34 cellular contexts compared by ENCODE assay signal in genomic region chr1:23763040-23763577, GRCh38. TPM values are rescaled to one million over a fixed set of nuclear protein-coding genes. Genes with fewer than 3 reads are reported as not detected.
A peak's percentile ranks its signal among the peaks of the same experiment; 100 is the strongest.
DNase-seq lines count a peak whose midpoint lies in the region; ATAC-seq, FAIRE-seq and TF ChIP-seq lines count a peak whose summit lies in the region.
"Had no signal": no experiment of that assay in that cellular context is flagged by ENCODE, and none has a peak within 500 bp of the region (broad histone marks: within the 10 kb centered on the region; RNA-seq: fewer than 3 reads in every experiment).

No MANE protein-coding gene starts in this region.

- no peaks in the 10 kb centered on the region for H3K27me3 Mint-ChIP-seq in activated naive CD4-positive, alpha-beta T cell treated with anti-CD3 and anti-CD28 coated beads for 36 hours (ENCODE audit: low read depth)
- H3K27me3 Mint-ChIP-seq in activated T-helper 17 cell treated with anti-CD3 and anti-CD28 coated beads, Interleukin-2, amount 50 U/mL, for 72 hours: no peaks in the 10 kb centered on the region
- H3K27me3 Mint-ChIP-seq: activated CD4-positive, alpha-beta memory T cell treated with anti-CD3 and anti-CD28 coated beads for 36 hours; activated naive CD4-positive, alpha-beta T cell treated with anti-CD3 and anti-CD28 coated beads, Interleukin-2, amount 50 U/mL, for 24 hours; CD4-positive, CD25-positive, alpha-beta regulatory T cell had no signal

- CTCF ChIA-PET in K562 (lab: Yijun Ruan, JAX; ENCODE audit: low intra/inter-chr PET ratio): no interaction called here
- CTCF ChIA-PET in activated naive CD4-positive, alpha-beta T cell treated with anti-CD3 and anti-CD28 coated beads for 36 hours (lab: Charles Lee): interaction anchor here (0.7 to 0.9 kb wide), 5 partner anchors 9 to 824 kb away, joined by 3 to 10 read pairs (median 4); no protein-coding TSS in a partner anchor

- no peaks in the 10 kb centered on the region for H3K9me3 ChIP-seq in K562 (replicated peaks; ENCODE audit: control insufficient read depth, insufficient read depth, low read depth, low read length)
- H3K9me3 ChIP-seq in right lobe of liver: no peaks in the 10 kb centered on the region
- H3K9me3 ChIP-seq: breast epithelium, MG63, ovary, testis had no signal

- H3K79me2 ChIP-seq in K562 (ENCODE audit: control insufficient read depth, insufficient read depth, low read length): no peaks in the 10 kb centered on the region

- no peak overlapping the region for H2AFZ ChIP-seq in K562 (ENCODE audit: low read depth, low read length)
- H2AFZ ChIP-seq: hepatocyte had no signal

- no peak overlapping the region for H3K27ac ChIP-seq in K562 (ENCODE audit: extremely low read depth, low read depth, low read length)
- no peak overlapping the region for H3K27ac ChIP-seq in right lobe of liver
- H3K27ac ChIP-seq: breast epithelium, epithelial cell of prostate, hepatocyte, ovary, testis had no signal

- H3K36me3 Mint-ChIP-seq in activated naive CD4-positive, alpha-beta T cell treated with anti-CD3 and anti-CD28 coated beads for 36 hours (ENCODE audit: low read depth): peaks cover 16% of the 10 kb centered on the region
- H3K36me3 Mint-ChIP-seq in activated T-helper 17 cell treated with anti-CD3 and anti-CD28 coated beads, Interleukin-2, amount 50 U/mL, for 72 hours (ENCODE audit: low read depth): peaks cover 62% of the 10 kb centered on the region

- BruUV-seq in K562 (replicated peaks; lab: Mats Ljungman, UMichigan): no TSS peak

- TF ChIP-seq CTCF in K562 (IDR thresholded peaks at IDR 0.05 in 2 of 3, conservative IDR thresholded peaks at IDR 0.05 in 1 of 3; ENCODE audit: insufficient read depth in 2 of 3, low read depth in 1 of 3, low read length in 3 of 3) (no peak), right lobe of liver (IDR thresholded peaks at IDR 0.05) (no peak)

- WGBS in K562 (ENCODE audit: insufficient coverage, low coverage, missing lambda C conversion rate): 90% methylated on average over 7 of the region's 7 CpGs
- 31% methylated on average over 3 of the region's 7 CpGs for WGBS in right lobe of liver (ENCODE audit: insufficient coverage, low coverage, low lambda C conversion rate, missing lambda C conversion rate)

- no peak for TF ChIP-seq EP300 in K562 (IDR thresholded peaks at IDR 0.05; ENCODE audit: low read length)

- H3K9ac ChIP-seq in K562 (ENCODE audit: insufficient read depth in 1 of 2, low read depth in 2 of 2, low read length in 2 of 2): no peak overlapping the region

- in situ Hi-C loops in G401 (cut with HindIII; ENCODE audit: low sequenced_read_pairs) (no loop called here), K562 (cut with MboI) (no loop called here)

- H3K4me1 ChIP-seq in K562 (replicated peaks in 1 of 2; ENCODE audit: control insufficient read depth in 2 of 2, insufficient read depth in 2 of 2, low read length in 2 of 2) (no peaks in the 10 kb centered on the region), right lobe of liver (peaks cover 0 to 27% (median 11%) of the 10 kb centered on the region in 4 donors)
- H3K4me1 ChIP-seq: breast epithelium, testis had no signal

- ATAC-seq in K562 (no peak), right lobe of liver (peak; percentile 77 to 83 (median 79))
- no peak for ATAC-seq in activated T-helper 17 cell treated with anti-CD3 and anti-CD28 coated beads, Interleukin-2, amount 50 U/mL, for 72 hours (replicated peaks)
- ATAC-seq: left colon had no signal

- H3K9me1 ChIP-seq in K562 (ENCODE audit: control insufficient read depth, insufficient read depth, low read length): no peaks in the 10 kb centered on the region

- POLR2A ChIA-PET in K562 (lab: Yijun Ruan, JAX): interaction anchor here (0.7 to 1.7 kb wide), 6 partner anchors 9 to 146 kb away, joined by 3 to 9 read pairs (median 4); partner anchors contain the start of gene PITHD1

- no peaks in the 10 kb centered on the region; a peak in 1 of 5 replicates for H3K27me3 ChIP-seq in K562 (ENCODE audit: control insufficient read depth in 2 of 2, insufficient read depth in 2 of 2, low read length in 2 of 2)
- no peaks in the 10 kb centered on the region for H3K27me3 ChIP-seq in right lobe of liver
- H3K27me3 ChIP-seq: breast epithelium, hepatocyte, MG63, ovary, testis had no signal

- DNase-seq in AG20443 (ENCODE audit: low spot score) (peak; percentile 24), G401 (ENCODE audit: low spot score) (peak; percentile 28), K562 (ENCODE audit: extremely low read depth in 1 of 4, low spot score in 3 of 4) (no peak), right lobe of liver (no peak), NCI-H2196 treated with DMSO at 0.1 percent for 48 hours (lab: John Stamatoyannopoulos, UW; ENCODE audit: unreplicated experiment) (no peak), HT-29 (ENCODE audit: low spot score) (no peak)
- no peak for DNase-seq in activated naive CD4-positive, alpha-beta T cell treated with anti-CD3 and anti-CD28 coated beads for 36 hours
- DNase-seq: activated CD4-positive, alpha-beta memory T cell treated with anti-CD3 and anti-CD28 coated beads for 36 hours; activated CD4-positive, alpha-beta T cell treated with anti-CD3 and anti-CD28 coated beads for 1 hour; Calu3; CD4-positive, CD25-positive, alpha-beta regulatory T cell; effector CD4-positive, alpha-beta T cell; KG1; left colon; mesenchymal stem cell; MG63; NCI-H1105 treated with DMSO at 0.1 percent for 48 hours; NCI-H1930; NCI-H526; ovary; Right ventricle myocardium superior; small intestine; stimulated activated naive CD4-positive, alpha-beta T cell treated with Interleukin-2 at 50 U/mL for 16 hours; testis had no signal

- no peak overlapping the region for H3K27ac Mint-ChIP-seq in activated naive CD4-positive, alpha-beta T cell treated with anti-CD3 and anti-CD28 coated beads for 36 hours
- no peak overlapping the region for H3K27ac Mint-ChIP-seq in activated T-helper 17 cell treated with anti-CD3 and anti-CD28 coated beads, Interleukin-2, amount 50 U/mL, for 72 hours
- H3K27ac Mint-ChIP-seq: activated CD4-positive, alpha-beta memory T cell treated with anti-CD3 and anti-CD28 coated beads for 36 hours; activated naive CD4-positive, alpha-beta T cell treated with anti-CD3 and anti-CD28 coated beads, Interleukin-2, amount 50 U/mL, for 24 hours; activated T-helper 1 cell treated with anti-CD3 and anti-CD28 coated beads, Interleukin-12 subunit alpha, Interleukin-12 subunit beta, Interleukin-2, Interleukin-4 antibody, amounts not matched to agents 30 ng/mL and 10 ng/mL and 1 ng/mL, durations not matched to agents 14 hours and 24 hours and 36 hours; T-helper 2 cell treated with Interferon-gamma antibody and Interleukin-4, amounts not matched to agents 5 μg/mL and 100 μg/mL, for 36 hours had no signal

- TF ChIP-seq POLR2A in K562 (conservative IDR thresholded peaks at IDR 0.05): no peak
- TF ChIP-seq POLR2A in right lobe of liver (IDR thresholded peaks at IDR 0.05): no peak

- H4K20me1 ChIP-seq in K562 (replicated peaks; ENCODE audit: control insufficient read depth, insufficient read depth, low read length): 0 out of 2 replicates have a peak, but pooled peaks cover 6% of the 10 kb centered on the region

- H3K4me1 Mint-ChIP-seq in activated naive CD4-positive, alpha-beta T cell treated with anti-CD3 and anti-CD28 coated beads for 36 hours (ENCODE audit: low read depth): no peaks in the 10 kb centered on the region
- H3K4me1 Mint-ChIP-seq in activated T-helper 17 cell treated with anti-CD3 and anti-CD28 coated beads, Interleukin-2, amount 50 U/mL, for 72 hours: no peaks in the 10 kb centered on the region
- H3K4me1 Mint-ChIP-seq: activated naive CD4-positive, alpha-beta T cell treated with anti-CD3 and anti-CD28 coated beads, Interleukin-2, amount 50 U/mL, for 24 hours had no signal

- H3K9me3 Mint-ChIP-seq in activated naive CD4-positive, alpha-beta T cell treated with anti-CD3 and anti-CD28 coated beads for 36 hours: no peaks in the 10 kb centered on the region
- H3K9me3 Mint-ChIP-seq in activated T-helper 17 cell treated with anti-CD3 and anti-CD28 coated beads, Interleukin-2, amount 50 U/mL, for 72 hours: no peaks in the 10 kb centered on the region
- H3K9me3 Mint-ChIP-seq: activated CD4-positive, alpha-beta memory T cell treated with anti-CD3 and anti-CD28 coated beads for 36 hours; activated naive CD4-positive, alpha-beta T cell treated with anti-CD3 and anti-CD28 coated beads, Interleukin-2, amount 50 U/mL, for 24 hours; activated T-helper 1 cell treated with anti-CD3 and anti-CD28 coated beads, Interleukin-12 subunit alpha, Interleukin-12 subunit beta, Interleukin-2, Interleukin-4 antibody, amounts not matched to agents 30 ng/mL and 10 ng/mL and 1 ng/mL, durations not matched to agents 14 hours and 24 hours and 36 hours; CD4-positive, CD25-positive, alpha-beta regulatory T cell; T-helper 2 cell treated with Interferon-gamma antibody and Interleukin-4, amounts not matched to agents 5 μg/mL and 100 μg/mL, for 36 hours had no signal

- intact Hi-C loops in K562 (cut with micrococcal nuclease): no loop called here
- intact Hi-C loops in right lobe of liver (cut with DNase I): no loop called here
- intact Hi-C loops in activated naive CD4-positive, alpha-beta T cell treated with anti-CD3 and anti-CD28 coated beads for 36 hours (cut with micrococcal nuclease): no loop called here

- H3K4me3 Mint-ChIP-seq in activated naive CD4-positive, alpha-beta T cell treated with anti-CD3 and anti-CD28 coated beads for 36 hours: no peak overlapping the region
- no peak overlapping the region for H3K4me3 Mint-ChIP-seq in activated T-helper 17 cell treated with anti-CD3 and anti-CD28 coated beads, Interleukin-2, amount 50 U/mL, for 72 hours
- H3K4me3 Mint-ChIP-seq: activated CD4-positive, alpha-beta memory T cell treated with anti-CD3 and anti-CD28 coated beads for 36 hours; activated naive CD4-positive, alpha-beta T cell treated with anti-CD3 and anti-CD28 coated beads, Interleukin-2, amount 50 U/mL, for 24 hours; activated T-helper 1 cell treated with anti-CD3 and anti-CD28 coated beads, Interleukin-12 subunit alpha, Interleukin-12 subunit beta, Interleukin-2, Interleukin-4 antibody, amounts not matched to agents 30 ng/mL and 10 ng/mL and 1 ng/mL, durations not matched to agents 14 hours and 24 hours and 36 hours; CD4-positive, CD25-positive, alpha-beta regulatory T cell; T-helper 2 cell treated with Interferon-gamma antibody and Interleukin-4, amounts not matched to agents 5 μg/mL and 100 μg/mL, for 36 hours had no signal

- TF ChIP-seq RAD21 in K562 (CRISPR knock-in tag; conservative IDR thresholded peaks at IDR 0.05 in 1 of 2, IDR thresholded peaks at IDR 0.05 in 1 of 2): no peak

- H3K36me3 ChIP-seq in K562 (ENCODE audit: control insufficient read depth, insufficient read depth, low read length) (peaks cover 77% of the 10 kb centered on the region), right lobe of liver (peaks cover 0 to 31% (median 27%) of the 10 kb centered on the region in 4 donors)
- H3K36me3 ChIP-seq: breast epithelium, ovary had no signal

- no peak for FAIRE-seq in K562 (lab: Jason Lieb, UNC)
- FAIRE-seq: frontal cortex, H54, HTR-8/SVneo, small intestine had no signal

- H3K4me3 ChIP-seq in K562 (no peak overlapping the region), right lobe of liver (no peak overlapping the region)
- H3K4me3 ChIP-seq: breast epithelium, hepatocyte, MG63, ovary, testis had no signal

- H3K4me2 ChIP-seq in K562 (ENCODE audit: insufficient read depth, low read length): no peak overlapping the region
- H3K4me2 ChIP-seq: hepatocyte had no signal

RNA-seq across cellular contexts. Expression of gene PITHD1, which starts 15.1 kb away (rescaled TPM):
- total RNA-seq in G401 (2014; rRNA removed; shearing (Covaris generic)): 83.1 and 104 TPM in 2 replicates
- 96.3 and 113 TPM in 2 replicates for total RNA-seq in K562 (2011; cell fraction: chromatin; rRNA removed; ENCODE audit: low replicate concordance)
- total RNA-seq in K562 (2011; cell fraction: nucleolus; rRNA removed): 53.2 and 60.7 TPM in 2 replicates
- total RNA-seq in K562 (2011; cell fraction: nucleoplasm; rRNA removed): 112 and 144 TPM in 2 replicates
- total RNA-seq in K562 (2014; rRNA removed) (149 and 175 TPM in 2 replicates), K562 (2014; rRNA removed; fragmentation: Illumina TruSeq; extraction: Trizol) (172 and 175 TPM in 2 replicates), K562 (2015; rRNA removed; fragmentation: Illumina TruSeq; extraction: Trizol) (144 and 151 TPM in 2 replicates), K562 (2021) (126 and 141 TPM in 2 replicates), right lobe of liver (10 to 100 TPM; 22.9 to 34.7 (median 30.6) TPM)
- polyA plus RNA-seq in K562 (2011; rRNA removed) (159 and 167 TPM in 2 replicates), K562 (2014; fragmentation: Illumina TruSeq; extraction: Trizol) (133 and 138 TPM in 2 replicates), K562 (2014; fragmentation: Nextera tagmentation; extraction: Ambion mirVana) (10 to 100 TPM; 46.5 to 51.7 TPM), K562 (2014; rRNA removed) (159 and 175 TPM in 2 replicates)
- polyA plus RNA-seq in K562 (2011; cell fraction: cytosol; rRNA removed): 81.9 and 157 TPM in 2 replicates
- 74.8 and 105 TPM in 2 replicates for polyA plus RNA-seq in K562 (2011; cell fraction: nucleus; rRNA removed)
- 80.0 and 120 TPM in 2 replicates for polyA plus RNA-seq in K562 (2012)
- 59.4 and 74.4 TPM in 2 replicates for polyA minus RNA-seq in K562 (2011; rRNA and poly(A)+ RNA removed)
- polyA minus RNA-seq in K562 (2011; cell fraction: cytosol; rRNA and poly(A)+ RNA removed): 29.4 and 34.5 TPM in 2 replicates
- 17.0 and 32.8 TPM in 2 replicates for polyA minus RNA-seq in K562 (2011; cell fraction: nucleus; rRNA and poly(A)+ RNA removed)
- 103 TPM in 2 replicates for total RNA-seq in HT-29 (2014; rRNA removed; shearing (Covaris generic))
- 10 to 100 TPM; 73.8 to 75.1 TPM for total RNA-seq in activated naive CD4-positive, alpha-beta T cell treated with anti-CD3 and anti-CD28 coated beads for 36 hours
- total RNA-seq in activated T-helper 17 cell treated with anti-CD3 and anti-CD28 coated beads, Interleukin-2, amount 50 U/mL, for 72 hours: 10 to 100 TPM; 60.7 to 93.9 TPM

RNA-seq across cellular contexts. Expression of gene ELOA, which starts 19.8 kb away (rescaled TPM):
- 54.7 and 70.7 TPM in 2 replicates for total RNA-seq in G401 (2014; rRNA removed; shearing (Covaris generic))
- total RNA-seq in K562 (2011; cell fraction: chromatin; rRNA removed; ENCODE audit: low replicate concordance): 40.0 and 60.8 TPM in 2 replicates
- 22.4 and 23.7 TPM in 2 replicates for total RNA-seq in K562 (2011; cell fraction: nucleolus; rRNA removed)
- total RNA-seq in K562 (2011; cell fraction: nucleoplasm; rRNA removed): 31.1 and 33.1 TPM in 2 replicates
- total RNA-seq in K562 (2014; rRNA removed) (61.3 and 70.8 TPM in 2 replicates), K562 (2014; rRNA removed; fragmentation: Illumina TruSeq; extraction: Trizol) (74.1 and 75.8 TPM in 2 replicates), K562 (2015; rRNA removed; fragmentation: Illumina TruSeq; extraction: Trizol) (77.6 and 80.0 TPM in 2 replicates), K562 (2021) (66.6 and 70.8 TPM in 2 replicates), right lobe of liver (10 to 100 TPM; 21.1 to 42.2 (median 36.1) TPM)
- polyA plus RNA-seq in K562 (2011; rRNA removed) (29.7 and 33.3 TPM in 2 replicates), K562 (2014; fragmentation: Illumina TruSeq; extraction: Trizol) (80.6 and 98.6 TPM in 2 replicates), K562 (2014; fragmentation: Nextera tagmentation; extraction: Ambion mirVana) (10 to 100 TPM; 31.9 to 53.6 TPM), K562 (2014; rRNA removed) (44.4 and 48.7 TPM in 2 replicates)
- 13.9 and 14.8 TPM in 2 replicates for polyA plus RNA-seq in K562 (2011; cell fraction: cytosol; rRNA removed)
- 24.7 and 25.8 TPM in 2 replicates for polyA plus RNA-seq in K562 (2011; cell fraction: nucleus; rRNA removed)
- polyA plus RNA-seq in K562 (2012): 28.7 and 53.0 TPM in 2 replicates
- 35.1 and 35.7 TPM in 2 replicates for polyA minus RNA-seq in K562 (2011; rRNA and poly(A)+ RNA removed)
- 25.7 and 34.4 TPM in 2 replicates for polyA minus RNA-seq in K562 (2011; cell fraction: cytosol; rRNA and poly(A)+ RNA removed)
- 10.5 and 19.7 TPM in 2 replicates for polyA minus RNA-seq in K562 (2011; cell fraction: nucleus; rRNA and poly(A)+ RNA removed)
- 32.9 and 36.8 TPM in 2 replicates for total RNA-seq in HT-29 (2014; rRNA removed; shearing (Covaris generic))
- 10 to 100 TPM; 21.8 to 22.6 TPM for total RNA-seq in activated naive CD4-positive, alpha-beta T cell treated with anti-CD3 and anti-CD28 coated beads for 36 hours
- 10 to 100 TPM; 30.1 to 48.5 TPM for total RNA-seq in activated T-helper 17 cell treated with anti-CD3 and anti-CD28 coated beads, Interleukin-2, amount 50 U/mL, for 72 hours

RNA-seq across cellular contexts. Expression of gene LYPLA2, which starts 27.8 kb away (rescaled TPM):
- total RNA-seq in G401 (2014; rRNA removed; shearing (Covaris generic)): 99.8 and 119 TPM in 2 replicates
- 27.3 and 126 TPM in 2 replicates for total RNA-seq in K562 (2011; cell fraction: chromatin; rRNA removed; ENCODE audit: low replicate concordance)
- 89.4 and 103 TPM in 2 replicates for total RNA-seq in K562 (2011; cell fraction: nucleolus; rRNA removed)
- 56.7 and 62.0 TPM in 2 replicates for total RNA-seq in K562 (2011; cell fraction: nucleoplasm; rRNA removed)
- total RNA-seq in K562 (2014; rRNA removed) (126 and 144 TPM in 2 replicates), K562 (2014; rRNA removed; fragmentation: Illumina TruSeq; extraction: Trizol) (17.4 and 25.8 TPM in 2 replicates), K562 (2015; rRNA removed; fragmentation: Illumina TruSeq; extraction: Trizol) (56.5 and 58.4 TPM in 2 replicates), K562 (2021) (108 and 109 TPM in 2 replicates), right lobe of liver (10 to 100 TPM; 28.1 to 69.8 (median 32.6) TPM)
- polyA plus RNA-seq in K562 (2011; rRNA removed) (60.1 and 72.7 TPM in 2 replicates), K562 (2014; fragmentation: Illumina TruSeq; extraction: Trizol) (90.2 and 141 TPM in 2 replicates), K562 (2014; fragmentation: Nextera tagmentation; extraction: Ambion mirVana) (1 to 10 TPM; 3.9 to 9.9 TPM), K562 (2014; rRNA removed) (127 and 128 TPM in 2 replicates)
- polyA plus RNA-seq in K562 (2011; cell fraction: cytosol; rRNA removed): 89.6 and 223 TPM in 2 replicates
- polyA plus RNA-seq in K562 (2011; cell fraction: nucleus; rRNA removed): 141 and 217 TPM in 2 replicates
- polyA plus RNA-seq in K562 (2012): 97.6 and 103 TPM in 2 replicates
- 21.3 and 39.9 TPM in 2 replicates for polyA minus RNA-seq in K562 (2011; rRNA and poly(A)+ RNA removed)
- 64.0 and 69.4 TPM in 2 replicates for polyA minus RNA-seq in K562 (2011; cell fraction: cytosol; rRNA and poly(A)+ RNA removed)
- polyA minus RNA-seq in K562 (2011; cell fraction: nucleus; rRNA and poly(A)+ RNA removed): 25.7 and 26.4 TPM in 2 replicates
- total RNA-seq in HT-29 (2014; rRNA removed; shearing (Covaris generic)): 299 and 311 TPM in 2 replicates
- 10 to 100 TPM; 48.1 to 49.7 TPM for total RNA-seq in activated naive CD4-positive, alpha-beta T cell treated with anti-CD3 and anti-CD28 coated beads for 36 hours
- total RNA-seq in activated T-helper 17 cell treated with anti-CD3 and anti-CD28 coated beads, Interleukin-2, amount 50 U/mL, for 72 hours: 10 to 100 TPM; 70.0 to 94.8 TPM

RNA-seq across cellular contexts. Expression of gene GALE, which starts 37.4 kb away (rescaled TPM):
- 44.8 and 52.7 TPM in 2 replicates for total RNA-seq in G401 (2014; rRNA removed; shearing (Covaris generic))
- 48.0 and 134 TPM in 2 replicates for total RNA-seq in K562 (2011; cell fraction: chromatin; rRNA removed; ENCODE audit: low replicate concordance)
- total RNA-seq in K562 (2011; cell fraction: nucleolus; rRNA removed): 107 and 108 TPM in 2 replicates
- total RNA-seq in K562 (2011; cell fraction: nucleoplasm; rRNA removed): 54.4 and 66.4 TPM in 2 replicates
- total RNA-seq in K562 (2014; rRNA removed) (130 and 133 TPM in 2 replicates), K562 (2014; rRNA removed; fragmentation: Illumina TruSeq; extraction: Trizol) (36.8 and 48.3 TPM in 2 replicates), K562 (2015; rRNA removed; fragmentation: Illumina TruSeq; extraction: Trizol) (86.2 and 91.3 TPM in 2 replicates), K562 (2021) (108 and 112 TPM in 2 replicates), right lobe of liver (10 to 100 TPM; 25.9 to 46.9 (median 42.0) TPM)
- polyA plus RNA-seq in K562 (2011; rRNA removed) (88.3 and 104 TPM in 2 replicates), K562 (2014; fragmentation: Illumina TruSeq; extraction: Trizol) (96.6 and 108 TPM in 2 replicates), K562 (2014; fragmentation: Nextera tagmentation; extraction: Ambion mirVana) (10 to 100 TPM in 1 of 2 experiments, 1 to 10 TPM in 1; 8.4 to 48.4 TPM), K562 (2014; rRNA removed) (125 and 139 TPM in 2 replicates)
- 132 and 175 TPM in 2 replicates for polyA plus RNA-seq in K562 (2011; cell fraction: cytosol; rRNA removed)
- 105 and 111 TPM in 2 replicates for polyA plus RNA-seq in K562 (2011; cell fraction: nucleus; rRNA removed)
- 89.3 and 129 TPM in 2 replicates for polyA plus RNA-seq in K562 (2012)
- polyA minus RNA-seq in K562 (2011; rRNA and poly(A)+ RNA removed): 33.6 and 40.5 TPM in 2 replicates
- polyA minus RNA-seq in K562 (2011; cell fraction: cytosol; rRNA and poly(A)+ RNA removed): 29.0 and 36.3 TPM in 2 replicates
- 28.5 and 41.0 TPM in 2 replicates for polyA minus RNA-seq in K562 (2011; cell fraction: nucleus; rRNA and poly(A)+ RNA removed)
- 252 and 273 TPM in 2 replicates for total RNA-seq in HT-29 (2014; rRNA removed; shearing (Covaris generic))
- total RNA-seq in activated naive CD4-positive, alpha-beta T cell treated with anti-CD3 and anti-CD28 coated beads for 36 hours: 10 to 100 TPM; 19.7 to 23.1 TPM
- total RNA-seq in activated T-helper 17 cell treated with anti-CD3 and anti-CD28 coated beads, Interleukin-2, amount 50 U/mL, for 72 hours: 10 to 100 TPM; 56.6 to 57.1 TPM

Comparison
In these comparisons a context has a peak if more than half of its experiments do, and no peak if none do; other contexts are left out.
1. DNase-seq: peak in AG20443 (single experiment) and G401 (single experiment); none in K562 (0 of 4), right lobe of liver (0 of 3), NCI-H2196 treated with DMSO at 0.1 percent for 48 hours (single experiment), HT-29 (single experiment) and activated naive CD4-positive, alpha-beta T cell treated with anti-CD3 and anti-CD28 coated beads for 36 hours (single experiment).
2. ATAC-seq: peak in right lobe of liver (4 of 4); none in K562 (single experiment) and activated T-helper 17 cell treated with anti-CD3 and anti-CD28 coated beads, Interleukin-2, amount 50 U/mL, for 72 hours (single experiment).